Comparison of ENCODE assay signal across 10 cellular contexts in the genomic region with DNA sequence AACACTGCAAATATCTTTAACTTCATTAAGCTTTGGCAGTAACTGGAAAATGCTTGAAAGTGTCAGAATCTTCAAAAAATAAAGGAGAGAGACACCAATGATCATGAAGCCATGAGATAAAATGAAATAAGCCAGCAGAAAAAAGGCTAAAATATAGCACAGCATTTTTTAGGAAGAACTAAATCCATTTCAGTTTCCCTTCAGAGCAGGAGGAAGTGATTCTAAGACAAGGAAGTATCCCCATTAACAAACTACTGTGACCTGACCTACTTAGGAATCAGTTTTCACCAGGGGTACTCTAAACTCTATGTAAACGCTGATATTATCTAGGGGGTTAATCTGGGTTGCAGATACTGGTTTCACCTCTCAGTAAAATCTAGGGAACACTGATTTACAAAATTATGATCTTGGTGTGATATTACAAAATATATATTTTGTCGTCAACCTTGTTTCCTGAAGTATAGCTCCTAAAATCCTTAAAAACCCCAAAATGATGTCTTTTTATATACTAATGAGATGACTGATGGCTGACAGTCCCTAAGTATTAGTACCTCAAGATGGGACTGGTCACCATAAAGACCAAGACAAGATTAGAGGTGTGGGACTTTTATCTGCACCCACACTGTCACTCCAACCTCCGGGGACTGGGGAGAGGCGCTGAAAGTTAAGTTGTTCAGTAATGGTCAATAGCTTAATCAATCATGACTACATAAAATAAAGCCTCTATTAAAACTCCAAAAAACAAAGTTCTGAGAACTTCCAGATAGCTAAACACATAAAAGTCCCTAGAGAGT. TPM values are rescaled to one million over a fixed set of nuclear protein-coding genes. Genes with fewer than 3 reads are reported as not detected.
A peak's percentile ranks its signal among the peaks of the same experiment; 100 is the strongest.
DNase-seq lines count a peak whose midpoint lies in the region; ATAC-seq, FAIRE-seq and TF ChIP-seq lines count a peak whose summit lies in the region.
"Had no signal": no experiment of that assay in that cellular context is flagged by ENCODE, and none has a peak within 500 bp of the region (broad histone marks: within the 10 kb centered on the region; RNA-seq: fewer than 3 reads in every experiment).

No MANE protein-coding gene starts in this region.

- peak overlapping the region in 10 of 11 experiments; percentile 5 to 76 (median 55); a peak in 15 of 22 replicates for H3K9ac ChIP-seq in BLaER1 treated with 17β-estradiol and CSF1 and Interleukin-3, amounts not matched to agents 10 nM and 100 nM
- H3K9ac ChIP-seq: SK-N-SH had no signal

- H3K27ac ChIP-seq in BLaER1 treated with 17β-estradiol and CSF1 and Interleukin-3, amounts not matched to agents 10 nM and 100 nM, result peak overlapping the region in 10 of 11 experiments; percentile 25 to 96 (median 62); a peak in 18 of 22 replicates
- H3K27ac ChIP-seq in muscle layer of duodenum (ENCODE audit: low read length), result peak overlapping the region; percentile 26

- no peak for ATAC-seq in activated CD8-positive, alpha-beta T cell treated with anti-CD3 and anti-CD28 coated beads for 36 hours

- peaks cover 0 to 1% (median 0%) of the 10 kb centered on the region in 3 donors for H3K9me3 Mint-ChIP-seq in IgD-negative memory B cell
- no peaks in the 10 kb centered on the region for H3K9me3 Mint-ChIP-seq in activated CD8-positive, alpha-beta T cell treated with anti-CD3 and anti-CD28 coated beads for 36 hours

- POLR2A ChIA-PET in activated CD8-positive, alpha-beta T cell treated with anti-CD3 and anti-CD28 coated beads for 36 hours (lab: Charles Lee), result interaction anchor here (1.3 to 10.1 kb wide), 4 partner anchors 8 to 29 kb away, joined by 4 to 104 read pairs (median 5); a partner anchor contains a TSS
- POLR2A ChIA-PET in GM10248 (lab: Yijun Ruan, JAX), result interaction anchor here (0.6 kb wide), 1 partner anchor 59 kb away, joined by 7 read pairs; no protein-coding TSS in a partner anchor

- H3K36me3 Mint-ChIP-seq in IgD-negative memory B cell, result no peaks in the 10 kb centered on the region
- H3K36me3 Mint-ChIP-seq in activated CD8-positive, alpha-beta T cell treated with anti-CD3 and anti-CD28 coated beads for 36 hours (ENCODE audit: low read depth), result peaks cover 16% of the 10 kb centered on the region

- H3K36me3 ChIP-seq in BLaER1 treated with 17β-estradiol and CSF1 and Interleukin-3, amounts not matched to agents 10 nM and 100 nM, result no peaks in the 10 kb centered on the region
- no peaks in the 10 kb centered on the region for H3K36me3 ChIP-seq in muscle layer of duodenum (ENCODE audit: control insufficient read depth in 1 of 2, insufficient read depth in 2 of 2, low read length in 2 of 2)

- H3K27ac Mint-ChIP-seq in IgD-negative memory B cell, result peak overlapping the region; percentile 67 to 94 (median 71)
- H3K27ac Mint-ChIP-seq in activated CD8-positive, alpha-beta T cell treated with anti-CD3 and anti-CD28 coated beads for 36 hours, result peak overlapping the region; percentile 91

- H3K9me3 ChIP-seq in BLaER1 treated with 17β-estradiol and CSF1 and Interleukin-3, amounts not matched to agents 10 nM and 100 nM (replicated peaks in 1 of 11), result no peaks in the 10 kb centered on the region
- H3K9me3 ChIP-seq in muscle layer of duodenum (ENCODE audit: control insufficient read depth in 1 of 2, low read length in 2 of 2), result no peaks in the 10 kb centered on the region
- H3K9me3 ChIP-seq: SK-N-SH had no signal

- TF ChIP-seq CTCF in activated CD8-positive, alpha-beta T cell treated with anti-CD3 and anti-CD28 coated beads for 36 hours (IDR thresholded peaks at IDR 0.05), result no peak
- TF ChIP-seq CTCF in D721Med (IDR thresholded peaks at IDR 0.05; ENCODE audit: insufficient read depth, missing control alignments) (no peak), GM10248 (IDR thresholded peaks at IDR 0.05; ENCODE audit: control extremely low read depth, extremely low read depth, low read depth, missing control alignments) (no peak)

- H3K27me3 ChIP-seq in BLaER1 treated with 17β-estradiol and CSF1 and Interleukin-3, amounts not matched to agents 10 nM and 100 nM, result peaks cover 8 to 22% (median 21%) of the 10 kb centered on the region in 11 experiments
- no peaks in the 10 kb centered on the region for H3K27me3 ChIP-seq in muscle layer of duodenum (ENCODE audit: low read depth, low read length)

- H3K4me2 ChIP-seq in BLaER1 treated with 17β-estradiol and CSF1 and Interleukin-3, amounts not matched to agents 10 nM and 100 nM, result peak overlapping the region; percentile 82 to 100 (median 99)
- H3K4me2 ChIP-seq: SK-N-SH had no signal

- intact Hi-C loops in activated CD8-positive, alpha-beta T cell treated with anti-CD3 and anti-CD28 coated beads for 36 hours (cut with micrococcal nuclease), result no loop called here

- peak overlapping the region in 5 of 10 experiments; percentile 18 to 95 (median 34); a peak in 7 of 20 replicates for H3K4me3 ChIP-seq in BLaER1 treated with 17β-estradiol and CSF1 and Interleukin-3, amounts not matched to agents 10 nM and 100 nM
- no peak overlapping the region for H3K4me3 ChIP-seq in muscle layer of duodenum (ENCODE audit: low read depth in 1 of 2, low read length in 2 of 2)

- peaks cover 22 to 27% (median 22%) of the 10 kb centered on the region in 3 donors for H3K4me1 Mint-ChIP-seq in IgD-negative memory B cell
- H3K4me1 Mint-ChIP-seq in activated CD8-positive, alpha-beta T cell treated with anti-CD3 and anti-CD28 coated beads for 36 hours (ENCODE audit: low read depth), result peaks cover 35% of the 10 kb centered on the region

- peak overlapping the region; percentile 2 to 92 (median 56) for H3K4me3 Mint-ChIP-seq in IgD-negative memory B cell
- peak overlapping the region; percentile 42 for H3K4me3 Mint-ChIP-seq in activated CD8-positive, alpha-beta T cell treated with anti-CD3 and anti-CD28 coated beads for 36 hours

- peaks cover 14 to 20% (median 19%) of the 10 kb centered on the region in 11 experiments; a peak in 21 of 22 replicates for H4K20me1 ChIP-seq in BLaER1 treated with 17β-estradiol and CSF1 and Interleukin-3, amounts not matched to agents 10 nM and 100 nM

- H3K27me3 Mint-ChIP-seq in IgD-negative memory B cell, result no peaks in the 10 kb centered on the region
- no peaks in the 10 kb centered on the region for H3K27me3 Mint-ChIP-seq in activated CD8-positive, alpha-beta T cell treated with anti-CD3 and anti-CD28 coated beads for 36 hours

- peaks cover 44 to 75% (median 49%) of the 10 kb centered on the region in 10 experiments for H3K4me1 ChIP-seq in BLaER1 treated with 17β-estradiol and CSF1 and Interleukin-3, amounts not matched to agents 10 nM and 100 nM
- H3K4me1 ChIP-seq in muscle layer of duodenum (ENCODE audit: control insufficient read depth in 1 of 2, insufficient read depth in 2 of 2, low read length in 2 of 2), result peaks cover 5 to 12% of the 10 kb centered on the region in 2 donors

- FAIRE-seq in D721Med (lab: Jason Lieb, UNC), result no peak

- no peak for DNase-seq in activated CD8-positive, alpha-beta T cell treated with anti-CD3 and anti-CD28 coated beads for 36 hours
- DNase-seq in glomerular visceral epithelial cell (ENCODE audit: extremely low spot score) (no peak), D721Med (ENCODE audit: insufficient read length, low spot score) (no peak), NCI-H69 (lab: John Stamatoyannopoulos, UW) (no peak), GM10248 (ENCODE audit: extremely low spot score) (no peak)
- DNase-seq: SK-N-SH; stimulated activated CD4-positive, alpha-beta T cell treated with anti-CD3 and anti-CD28 coated beads, Interleukin-1b, Interleukin-23, amount 100 ng/mL, for 48 hours had no signal

- CTCF ChIA-PET in activated CD8-positive, alpha-beta T cell treated with anti-CD3 and anti-CD28 coated beads for 36 hours (lab: Charles Lee), result interaction anchor here (1.4 kb wide), 1 partner anchor 24 kb away, joined by 4 read pairs; no protein-coding TSS in a partner anchor
- CTCF ChIA-PET in GM10248 (lab: Yijun Ruan, JAX), result interaction anchor here (1.2 to 2.5 kb wide), 4 partner anchors 8 to 41 kb away, joined by 3 to 10 read pairs (median 4); a partner anchor contains a TSS

RNA-seq across cellular contexts. Expression of a gene that starts 2.9 kb away (rescaled TPM):
- 173 TPM for polyA plus RNA-seq in IgD-negative memory B cell
- 100 to 1,000 TPM; 266 to 268 TPM for total RNA-seq in activated CD8-positive, alpha-beta T cell treated with anti-CD3 and anti-CD28 coated beads for 36 hours

RNA-seq across cellular contexts. Expression of a gene that starts 7.9 kb away (rescaled TPM):
- 2.1 TPM for polyA plus RNA-seq in IgD-negative memory B cell
- 10 to 100 TPM; 18.2 to 19.0 TPM for total RNA-seq in activated CD8-positive, alpha-beta T cell treated with anti-CD3 and anti-CD28 coated beads for 36 hours
